In genomic region chr5:110951373-110951791, GRCh38 we compare ENCODE assay signal across 33 cellular contexts.
DNase-seq lines count a peak whose midpoint lies in the region; ATAC-seq, FAIRE-seq and TF ChIP-seq lines count a peak whose summit lies in the region.
"Had no signal": no experiment of that assay in that cellular context is flagged by ENCODE, and none has a peak within 500 bp of the region (broad histone marks: within the 10 kb centered on the region; RNA-seq: fewer than 3 reads in every experiment).

No MANE protein-coding gene starts in this region.

- H3K27me3 Mint-ChIP-seq in astrocyte (ENCODE audit: low read depth, unreplicated experiment), result peaks cover 5% of the 10 kb centered on the region
- H3K27me3 Mint-ChIP-seq: activated B cell treated with CpG ODN at 0.5 μM for 24 hours; activated naive CD8-positive, alpha-beta T cell treated with anti-CD3 and anti-CD28 coated beads for 36 hours; activated T-cell treated with anti-CD3 and anti-CD28 coated beads, Interleukin-2, amount 50 U/mL, for 24 hours; CD4-positive, CD25-positive, alpha-beta regulatory T cell had no signal

- intact Hi-C loops in esophagus squamous epithelium (cut with DNase I), result no loop called here
- intact Hi-C loops in heart right ventricle (cut with DNase I), result no loop called here

- no peaks in the 10 kb centered on the region for H3K79me2 ChIP-seq in astrocyte (ENCODE audit: insufficient read depth, low read length)

- H3K4me1 ChIP-seq in astrocyte (ENCODE audit: insufficient read depth, low read length) (peaks cover 7% of the 10 kb centered on the region), esophagus squamous epithelium (peaks cover 0 to 27% (median 4%) of the 10 kb centered on the region in 3 donors), heart right ventricle (no peaks in the 10 kb centered on the region)
- H3K4me1 ChIP-seq: HAP-1, upper lobe of right lung had no signal

- no peak overlapping the region for H3K4me3 Mint-ChIP-seq in astrocyte (ENCODE audit: unreplicated experiment)
- H3K4me3 Mint-ChIP-seq: activated B cell treated with CpG ODN at 0.5 μM for 24 hours; activated naive CD8-positive, alpha-beta T cell treated with anti-CD3 and anti-CD28 coated beads for 36 hours; activated T-cell treated with anti-CD3 and anti-CD28 coated beads, Interleukin-2, amount 50 U/mL, for 24 hours; CD4-positive, CD25-positive, alpha-beta regulatory T cell; neural crest cell had no signal

- FAIRE-seq in astrocyte (lab: Jason Lieb, UNC), result no peak
- FAIRE-seq: A204.1, frontal cortex, HepG2 had no signal

- ATAC-seq in heart right ventricle, result no peak
- no peak for ATAC-seq in HG02938 (IDR thresholded peaks at IDR 0.05; ENCODE audit: unreplicated experiment)
- ATAC-seq: HepG2, left lobe of liver, right cardiac atrium, upper lobe of right lung had no signal

- no peak overlapping the region for H3K9ac ChIP-seq in astrocyte (ENCODE audit: low read length)

- H3K4me2 ChIP-seq in astrocyte (ENCODE audit: low read length), result no peak overlapping the region

- H4K20me1 ChIP-seq in astrocyte (ENCODE audit: insufficient read depth, low read length), result no peaks in the 10 kb centered on the region

- TF ChIP-seq CTCF in astrocyte (IDR thresholded peaks at IDR 0.05; ENCODE audit: insufficient read depth, low read depth, low read length) (no peak), esophagus squamous epithelium (IDR thresholded peaks at IDR 0.05) (no peak), heart right ventricle (IDR thresholded peaks at IDR 0.05) (no peak)

- DNase-seq in Daoy (ENCODE audit: low read depth), result peak; percentile 20
- peak; percentile 74 for DNase-seq in astrocyte (ENCODE audit: low read depth)
- no peak for DNase-seq in esophagus squamous epithelium (lab: John Stamatoyannopoulos, UW)
- DNase-seq in kidney tubule cell (ENCODE audit: low spot score), result peak; percentile 74
- no peak for DNase-seq in T1000 (lab: John Stamatoyannopoulos, UW)
- no peak for DNase-seq in heart right ventricle
- no peak for DNase-seq in cortex of kidney (lab: John Stamatoyannopoulos, UW)
- DNase-seq: activated B cell treated with CpG ODN at 0.5 μM for 24 hours; activated CD4-positive, alpha-beta T cell treated with anti-CD3 and anti-CD28 coated beads, Interleukin-2, amount 50 U/mL, for 1 hour; activated effector memory CD4-positive, alpha-beta T cell treated with anti-CD3 and anti-CD28 coated beads, Interleukin-2, amount 50 U/mL, for 16 hours; activated naive CD8-positive, alpha-beta T cell treated with anti-CD3 and anti-CD28 coated beads for 36 hours; activated T-cell treated with anti-CD3 and anti-CD28 coated beads, Interleukin-2, amount 50 U/mL, for 24 hours; AML-193; aorta; CD4-positive, CD25-positive, alpha-beta regulatory T cell; DMS79 treated with DMSO at 0.1 percent for 48 hours; GF-D8; hippocampal formation; mesenchymal stem cell; NCI-H446; NCI-H774; right cardiac atrium; stimulated activated CD4-positive, alpha-beta T cell treated with anti-CD3 and anti-CD28 coated beads, Interleukin-1b, Interleukin-23, amount 100 ng/mL, for 48 hours; stimulated activated naive CD4-positive, alpha-beta T cell treated with Interleukin-2 at 50 U/mL for 16 hours; T-helper 1 cell; upper lobe of right lung had no signal

- no peaks in the 10 kb centered on the region for H3K4me1 Mint-ChIP-seq in astrocyte (ENCODE audit: low read depth, unreplicated experiment)
- H3K4me1 Mint-ChIP-seq: activated B cell treated with CpG ODN at 0.5 μM for 24 hours; activated naive CD8-positive, alpha-beta T cell treated with anti-CD3 and anti-CD28 coated beads for 36 hours; CD4-positive, CD25-positive, alpha-beta regulatory T cell; neural crest cell had no signal

- H3K27me3 ChIP-seq in astrocyte (ENCODE audit: insufficient read depth, low read length), result no peaks in the 10 kb centered on the region
- no peaks in the 10 kb centered on the region for H3K27me3 ChIP-seq in esophagus squamous epithelium
- H3K27me3 ChIP-seq in heart right ventricle, result no peaks in the 10 kb centered on the region
- H3K27me3 ChIP-seq: upper lobe of right lung had no signal

- no peak overlapping the region for H3K27ac Mint-ChIP-seq in astrocyte (ENCODE audit: unreplicated experiment)
- H3K27ac Mint-ChIP-seq: activated B cell treated with CpG ODN at 0.5 μM for 24 hours; activated naive CD8-positive, alpha-beta T cell treated with anti-CD3 and anti-CD28 coated beads for 36 hours; activated T-cell treated with anti-CD3 and anti-CD28 coated beads, Interleukin-2, amount 50 U/mL, for 24 hours; CD4-positive, CD25-positive, alpha-beta regulatory T cell had no signal

- H2AFZ ChIP-seq in astrocyte (ENCODE audit: low read depth, low read length), result no peak overlapping the region

- no peak for TF ChIP-seq POLR2A in esophagus squamous epithelium (IDR thresholded peaks at IDR 0.05)

- H3K27ac ChIP-seq in astrocyte (ENCODE audit: low read depth, low read length) (peak overlapping the region; percentile 43), esophagus squamous epithelium (peak overlapping the region in 3 of 4 donors; percentile 14 to 53 (median 23)), heart right ventricle (no peak overlapping the region)
- H3K27ac ChIP-seq: upper lobe of right lung had no signal

- H3K4me3 ChIP-seq in astrocyte (ENCODE audit: insufficient read depth, low read depth, low read length) (no peak overlapping the region), esophagus squamous epithelium (no peak overlapping the region), heart right ventricle (no peak overlapping the region)
- H3K4me3 ChIP-seq: HAP-1, upper lobe of right lung had no signal

- H3K9me3 ChIP-seq in astrocyte (ENCODE audit: insufficient read depth, low read depth, low read length) (no peaks in the 10 kb centered on the region), esophagus squamous epithelium (no peaks in the 10 kb centered on the region), heart right ventricle (no peaks in the 10 kb centered on the region)
- H3K9me3 ChIP-seq: HAP-1, upper lobe of right lung had no signal

- peaks cover 4% of the 10 kb centered on the region for H3K9me3 Mint-ChIP-seq in astrocyte (ENCODE audit: unreplicated experiment)
- H3K9me3 Mint-ChIP-seq: activated T-cell treated with anti-CD3 and anti-CD28 coated beads, Interleukin-2, amount 50 U/mL, for 24 hours had no signal

- WGBS in esophagus squamous epithelium, 2 donors, result 25 to 37% methylated on average over 2 of the region's 2 CpGs
- 66 to 69% methylated on average over 2 of the region's 2 CpGs for WGBS in heart right ventricle, 2 donors

- no peaks in the 10 kb centered on the region for H3K36me3 ChIP-seq in astrocyte (ENCODE audit: insufficient read depth, low read length)
- no peaks in the 10 kb centered on the region for H3K36me3 ChIP-seq in esophagus squamous epithelium
- H3K36me3 ChIP-seq in heart right ventricle, result no peaks in the 10 kb centered on the region
- H3K36me3 ChIP-seq: HAP-1, upper lobe of right lung had no signal

- no peaks in the 10 kb centered on the region for H3K36me3 Mint-ChIP-seq in astrocyte (ENCODE audit: low read depth, unreplicated experiment)
- H3K36me3 Mint-ChIP-seq: activated naive CD8-positive, alpha-beta T cell treated with anti-CD3 and anti-CD28 coated beads for 36 hours; CD4-positive, CD25-positive, alpha-beta regulatory T cell had no signal

Comparison
In these comparisons a context has a peak if more than half of its experiments do, and no peak if none do; other contexts are left out.
1. DNase-seq: peak in Daoy (single experiment), astrocyte (single experiment) and kidney tubule cell (single experiment); none in esophagus squamous epithelium (single experiment), T1000 (single experiment), heart right ventricle (0 of 2) and cortex of kidney (single experiment).
2. H3K27ac ChIP-seq: peak in astrocyte (single experiment) and esophagus squamous epithelium (3 of 4); none in heart right ventricle (0 of 10).